1 cellular context compared by ENCODE assay signal in the genomic region with DNA sequence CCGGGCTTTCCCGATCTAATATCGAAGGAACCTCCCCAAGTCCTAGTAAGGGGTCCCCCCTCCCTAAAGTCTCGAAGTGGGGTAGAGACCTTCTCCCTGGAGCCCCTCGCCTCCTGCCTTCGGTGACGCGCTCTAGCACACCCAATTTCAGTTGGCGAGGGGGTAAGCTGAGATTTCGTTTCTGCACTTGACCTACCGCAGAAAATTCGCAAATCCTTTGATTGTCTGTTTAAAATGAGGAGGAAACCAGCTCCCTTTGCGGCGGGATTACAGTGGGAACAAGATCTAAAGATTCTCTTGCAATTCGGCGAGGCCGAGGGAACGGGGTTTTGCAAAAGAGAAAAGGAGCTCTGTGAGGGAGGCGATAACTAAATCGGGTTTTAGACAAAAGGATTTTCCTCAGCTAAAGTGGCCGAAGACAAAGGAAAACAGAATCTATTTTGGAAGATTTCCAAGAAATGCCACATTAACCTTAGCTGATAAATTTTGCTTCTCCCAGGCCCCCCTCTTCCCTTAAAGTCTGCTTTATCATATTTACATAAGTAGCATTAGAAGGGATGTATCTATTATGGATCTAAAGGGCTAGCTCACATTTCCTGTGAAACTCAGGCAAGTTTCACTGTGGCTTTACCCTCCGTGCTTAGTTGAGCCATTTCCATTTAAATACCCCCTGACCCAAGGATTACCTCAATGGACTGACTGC.
TF ChIP-seq lines count a peak whose summit lies in the region.

No MANE protein-coding gene starts in this region.

TF ChIP-seq in K562, 482 proteins besides CTCF, POLR2A, EP300 and RAD21:
- no peak for TF ChIP-seq ZNF696 (CRISPR knock-in tag; conservative IDR thresholded peaks at IDR 0.05)
- TF ChIP-seq RNF2 (IDR thresholded peaks at IDR 0.05): peak; percentile 42; the same call in 1 of the 2 replicates
- TF ChIP-seq NCOA4 (IDR thresholded peaks at IDR 0.05; ENCODE audit: partially characterized antibody): no peak
- TF ChIP-seq E2F3 (CRISPR knock-in tag; IDR thresholded peaks at IDR 0.05): no peak
- no peak for TF ChIP-seq PURB (CRISPR knock-in tag; IDR thresholded peaks at IDR 0.05; ENCODE audit: low read depth)
- peak; percentile 99 for TF ChIP-seq CBX8 (IDR thresholded peaks at IDR 0.05; ENCODE audit: borderline replicate concordance, extremely low read depth, low read depth, low read length, poor library complexity, severe bottlenecking)
